ENCODE assay signal across 32 cellular contexts in the genomic region with DNA sequence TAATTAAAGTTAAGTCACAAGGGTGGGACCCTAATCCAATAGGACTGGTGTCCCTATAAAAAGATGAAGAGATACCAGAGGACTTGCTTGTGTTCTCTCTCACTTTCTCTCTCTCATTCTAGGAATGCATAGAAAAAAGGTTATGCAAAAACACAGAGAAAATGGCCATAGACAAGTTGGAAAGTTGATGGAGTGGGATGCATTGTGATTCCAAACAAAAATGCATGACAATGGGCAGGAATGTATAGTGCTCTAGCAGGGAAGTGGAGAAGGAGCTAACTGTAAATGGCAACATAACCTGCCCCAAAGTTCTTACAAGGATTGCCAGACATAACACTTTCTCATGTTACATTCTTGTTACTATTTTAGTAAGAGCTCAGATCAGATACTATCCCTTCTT.
"Had no signal": no experiment of that assay in that cellular context is flagged by ENCODE, and none has a peak within 500 bp of the region (broad histone marks: within the 10 kb centered on the region; RNA-seq: fewer than 3 reads in every experiment).

No MANE protein-coding gene starts in this region.

- H3K36me3 ChIP-seq: brain microvascular endothelial cell, cardiac muscle cell, MG63, WERI-Rb-1 had no signal

- H3K27ac ChIP-seq: brain microvascular endothelial cell, cardiac muscle cell, PC-9, WERI-Rb-1 had no signal

- H3K27me3 Mint-ChIP-seq: activated CD4-positive, alpha-beta T cell treated with anti-CD3 and anti-CD28 coated beads, Interleukin-2, amount 10 ng/mL, durations not matched to agents 24 days and 14 days; activated CD8-positive, alpha-beta T cell treated with anti-CD3 and anti-CD28 coated beads for 36 hours; activated naive CD8-positive, alpha-beta T cell treated with anti-CD3 and anti-CD28 coated beads for 36 hours; activated T-helper 17 cell treated with anti-CD3 and anti-CD28 coated beads, Interleukin-2, amount 50 U/mL, for 72 hours; central memory CD8-positive, alpha-beta T cell had no signal

- H3K36me3 Mint-ChIP-seq: activated naive CD8-positive, alpha-beta T cell treated with anti-CD3 and anti-CD28 coated beads for 36 hours had no signal

- H3K27ac Mint-ChIP-seq: activated CD4-positive, alpha-beta T cell treated with anti-CD3 and anti-CD28 coated beads, Interleukin-2, amount 10 ng/mL, durations not matched to agents 24 days and 14 days; activated CD8-positive, alpha-beta T cell treated with anti-CD3 and anti-CD28 coated beads for 36 hours; activated naive CD8-positive, alpha-beta T cell treated with anti-CD3 and anti-CD28 coated beads for 36 hours; activated T-cell treated with anti-CD3 and anti-CD28 coated beads, Interleukin-2, amount 50 U/mL, for 72 hours; activated T-helper 17 cell treated with anti-CD3 and anti-CD28 coated beads, Interleukin-2, amount 50 U/mL, for 72 hours had no signal

- H3K9me3 Mint-ChIP-seq: activated CD8-positive, alpha-beta T cell treated with anti-CD3 and anti-CD28 coated beads for 36 hours; activated naive CD8-positive, alpha-beta T cell treated with anti-CD3 and anti-CD28 coated beads for 36 hours had no signal

- H3K4me2 ChIP-seq: PC-9 had no signal

- H3K4me1 Mint-ChIP-seq: activated CD4-positive, alpha-beta T cell treated with anti-CD3 and anti-CD28 coated beads, Interleukin-2, amount 10 ng/mL, durations not matched to agents 24 days and 14 days; activated naive CD8-positive, alpha-beta T cell treated with anti-CD3 and anti-CD28 coated beads for 36 hours; activated T-helper 17 cell treated with anti-CD3 and anti-CD28 coated beads, Interleukin-2, amount 50 U/mL, for 72 hours; central memory CD8-positive, alpha-beta T cell had no signal

- H3K27me3 ChIP-seq: brain microvascular endothelial cell, cardiac muscle cell, MG63 had no signal

- FAIRE-seq: RCC 7860 had no signal

- H2AFZ ChIP-seq: PC-9 had no signal

- H3K4me3 Mint-ChIP-seq: activated CD4-positive, alpha-beta T cell treated with anti-CD3 and anti-CD28 coated beads, Interleukin-2, amount 10 ng/mL, durations not matched to agents 24 days and 14 days; activated CD8-positive, alpha-beta T cell treated with anti-CD3 and anti-CD28 coated beads for 36 hours; activated naive CD8-positive, alpha-beta T cell treated with anti-CD3 and anti-CD28 coated beads for 36 hours; activated T-cell treated with anti-CD3 and anti-CD28 coated beads, Interleukin-2, amount 50 U/mL, for 72 hours; activated T-helper 17 cell treated with anti-CD3 and anti-CD28 coated beads, Interleukin-2, amount 50 U/mL, for 72 hours; central memory CD8-positive, alpha-beta T cell had no signal

- DNase-seq: activated CD4-positive, alpha-beta T cell treated with anti-CD3 and anti-CD28 coated beads, Interleukin-2, amount 10 ng/mL, durations not matched to agents 24 days and 14 days; activated CD4-positive, alpha-beta T cell treated with anti-CD3 and anti-CD28 coated beads, Interleukin-2, amount 50 U/mL, for 4 hours; activated CD8-positive, alpha-beta T cell treated with anti-CD3 and anti-CD28 coated beads for 36 hours; activated effector memory CD4-positive, alpha-beta T cell treated with anti-CD3 and anti-CD28 coated beads, Interleukin-2, amount 50 U/mL, for 16 hours; activated naive CD4-positive, alpha-beta T cell; activated naive CD4-positive, alpha-beta T cell treated with anti-CD3 and anti-CD28 coated beads, Interleukin-2, amount 50 U/mL, for 16 hours; activated naive CD8-positive, alpha-beta T cell treated with anti-CD3 and anti-CD28 coated beads for 36 hours; activated T-cell treated with anti-CD3 and anti-CD28 coated beads, Interleukin-2, amount 50 U/mL, for 1 hour; activated T-cell treated with anti-CD3 and anti-CD28 coated beads, Interleukin-2, amount 50 U/mL, for 72 hours; amniotic stem cell; aorta; brain microvascular endothelial cell; Kasumi-1; MG63; NCI-H1048; NCI-H1105 treated with DMSO at 0.1 percent for 48 hours; NCI-H1436; NCI-H1694; NCI-H1930; NCI-H2081 treated with DMSO at 0.1 percent for 48 hours; NCI-H226; NCI-H524 treated with DMSO at 0.1 percent for 48 hours; NCI-H748 treated with DMSO at 0.1 percent for 48 hours; NK-92 treated with Interleukin-12 subunit alpha and Interleukin-12 subunit beta, amount 100 ng/mL, for 24 hours; PC-9; Right ventricle myocardium superior; T1000; WERI-Rb-1 had no signal

- ATAC-seq: activated CD8-positive, alpha-beta T cell treated with anti-CD3 and anti-CD28 coated beads for 36 hours; activated T-cell treated with anti-CD3 and anti-CD28 coated beads, Interleukin-2, amount 50 U/mL, for 72 hours; activated T-helper 17 cell treated with anti-CD3 and anti-CD28 coated beads, Interleukin-2, amount 50 U/mL, for 72 hours had no signal

- H3K4me3 ChIP-seq: cardiac muscle cell, MG63, PC-9 had no signal

- H3K9me3 ChIP-seq: MG63 had no signal
